ENCODE assay signal across 8 cellular contexts in genomic region chr1:205343431-205344009, GRCh38. TPM values are rescaled to one million over a fixed set of nuclear protein-coding genes. Genes with fewer than 3 reads are reported as not detected.
DNase-seq lines count a peak whose midpoint lies in the region; ATAC-seq and TF ChIP-seq lines count a peak whose summit lies in the region.

No MANE protein-coding gene starts in this region.

- H3K9me3 ChIP-seq in HUES48 (ENCODE audit: control insufficient read depth, insufficient read depth, low read length) (no peaks in the 10 kb centered on the region), mesodermal cell (ENCODE audit: control insufficient read depth, low read length) (no peaks in the 10 kb centered on the region)

- H3K36me3 ChIP-seq in HUES48 (ENCODE audit: control insufficient read depth, insufficient read depth, low read length) (no peaks in the 10 kb centered on the region), mesodermal cell (ENCODE audit: control insufficient read depth, insufficient read depth, low read length) (no peaks in the 10 kb centered on the region)

- H3K27me3 ChIP-seq in HUES48 (ENCODE audit: control insufficient read depth, insufficient read depth, low read length): peaks cover 44% of the 10 kb centered on the region

- H3K27ac ChIP-seq in 22Rv1: no peak overlapping the region
- H3K27ac ChIP-seq in HUES48 (ENCODE audit: low read depth, low read length): no peak overlapping the region
- H3K27ac ChIP-seq in mesodermal cell (ENCODE audit: low read depth, low read length, severe bottlenecking): no peak overlapping the region

- DNase-seq in dermis blood vessel endothelial cell (peak; percentile 17), OCI-M2 (lab: John Stamatoyannopoulos, UW; ENCODE audit: unreplicated experiment) (no peak)

- H3K4me1 ChIP-seq in HUES48 (ENCODE audit: control insufficient read depth, insufficient read depth, low read length) (peaks cover 2% of the 10 kb centered on the region; the same call in 1 of the 2 replicates), mesodermal cell (ENCODE audit: control insufficient read depth, insufficient read depth, low read length, poor library complexity, severe bottlenecking) (peaks cover 19% of the 10 kb centered on the region)

- H3K4me3 ChIP-seq in HUES48 (ENCODE audit: low read depth, low read length) (peak overlapping the region; percentile 75), mesodermal cell (ENCODE audit: extremely low read depth, insufficient read depth, low read length, poor library complexity, severe bottlenecking) (peak overlapping the region; percentile 44)

- ATAC-seq in GM21367 (IDR thresholded peaks at IDR 0.05; ENCODE audit: unreplicated experiment) (no peak), GM21528 (IDR thresholded peaks at IDR 0.05; ENCODE audit: low FRiP score, unreplicated experiment) (no peak), HG02870 (IDR thresholded peaks at IDR 0.05; ENCODE audit: unreplicated experiment) (no peak)

- peak; percentile 68 for TF ChIP-seq CTCF in 22Rv1 (IDR thresholded peaks at IDR 0.05)

- no peak overlapping the region for H3K9ac ChIP-seq in HUES48 (ENCODE audit: low read depth, low read length)

- WGBS in mesodermal cell (ENCODE audit: insufficient coverage in 2 of 2), 2 experiments: 3 to 9% methylated on average over 41 to 53 of the region's 57 CpGs

RNA-seq across cellular contexts. Expression of gene KLHDC8A, which starts 13.2 kb away (rescaled TPM):
- total RNA-seq in dermis blood vessel endothelial cell: not detected in 2 replicates
- polyA plus RNA-seq in mesodermal cell (2013, experiment 1 of 2): 5.5 TPM
- polyA plus RNA-seq in mesodermal cell (2013, experiment 2 of 2): 2.7 TPM

RNA-seq across cellular contexts. Expression of gene NUAK2, which starts 22.0 kb away (rescaled TPM):
- total RNA-seq in dermis blood vessel endothelial cell: 4.6 and 5.0 TPM in 2 replicates
- polyA plus RNA-seq in mesodermal cell (2013, experiment 1 of 2): 10.4 TPM
- 8.3 TPM for polyA plus RNA-seq in mesodermal cell (2013, experiment 2 of 2)
